In the genomic region with DNA sequence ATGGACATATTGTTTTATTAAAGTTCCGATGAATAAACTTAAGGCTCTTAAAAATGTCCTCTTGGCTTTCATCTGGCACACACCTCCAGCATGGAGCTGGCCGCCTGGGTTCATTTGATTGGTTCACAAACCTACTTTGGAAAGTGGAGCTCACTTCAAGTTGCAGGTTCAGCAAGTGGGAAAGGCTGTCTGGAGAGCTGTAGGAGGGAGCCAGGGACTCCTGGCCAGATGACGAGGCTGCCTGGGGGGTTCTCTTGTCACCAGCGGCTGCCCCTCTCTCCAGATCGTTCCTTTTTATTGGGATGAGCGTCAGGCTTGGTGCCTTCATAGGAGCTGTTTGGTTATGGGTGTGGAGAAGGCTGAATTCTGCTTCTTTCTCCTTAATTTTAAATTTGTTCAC, we compare ENCODE assay signal across 1 cellular context.
TF ChIP-seq lines count a peak whose summit lies in the region.

No MANE protein-coding gene starts in this region.

TF ChIP-seq in GM23338, 12 proteins besides CTCF, POLR2A, EP300 and RAD21:
- TF ChIP-seq, protein P1, sequence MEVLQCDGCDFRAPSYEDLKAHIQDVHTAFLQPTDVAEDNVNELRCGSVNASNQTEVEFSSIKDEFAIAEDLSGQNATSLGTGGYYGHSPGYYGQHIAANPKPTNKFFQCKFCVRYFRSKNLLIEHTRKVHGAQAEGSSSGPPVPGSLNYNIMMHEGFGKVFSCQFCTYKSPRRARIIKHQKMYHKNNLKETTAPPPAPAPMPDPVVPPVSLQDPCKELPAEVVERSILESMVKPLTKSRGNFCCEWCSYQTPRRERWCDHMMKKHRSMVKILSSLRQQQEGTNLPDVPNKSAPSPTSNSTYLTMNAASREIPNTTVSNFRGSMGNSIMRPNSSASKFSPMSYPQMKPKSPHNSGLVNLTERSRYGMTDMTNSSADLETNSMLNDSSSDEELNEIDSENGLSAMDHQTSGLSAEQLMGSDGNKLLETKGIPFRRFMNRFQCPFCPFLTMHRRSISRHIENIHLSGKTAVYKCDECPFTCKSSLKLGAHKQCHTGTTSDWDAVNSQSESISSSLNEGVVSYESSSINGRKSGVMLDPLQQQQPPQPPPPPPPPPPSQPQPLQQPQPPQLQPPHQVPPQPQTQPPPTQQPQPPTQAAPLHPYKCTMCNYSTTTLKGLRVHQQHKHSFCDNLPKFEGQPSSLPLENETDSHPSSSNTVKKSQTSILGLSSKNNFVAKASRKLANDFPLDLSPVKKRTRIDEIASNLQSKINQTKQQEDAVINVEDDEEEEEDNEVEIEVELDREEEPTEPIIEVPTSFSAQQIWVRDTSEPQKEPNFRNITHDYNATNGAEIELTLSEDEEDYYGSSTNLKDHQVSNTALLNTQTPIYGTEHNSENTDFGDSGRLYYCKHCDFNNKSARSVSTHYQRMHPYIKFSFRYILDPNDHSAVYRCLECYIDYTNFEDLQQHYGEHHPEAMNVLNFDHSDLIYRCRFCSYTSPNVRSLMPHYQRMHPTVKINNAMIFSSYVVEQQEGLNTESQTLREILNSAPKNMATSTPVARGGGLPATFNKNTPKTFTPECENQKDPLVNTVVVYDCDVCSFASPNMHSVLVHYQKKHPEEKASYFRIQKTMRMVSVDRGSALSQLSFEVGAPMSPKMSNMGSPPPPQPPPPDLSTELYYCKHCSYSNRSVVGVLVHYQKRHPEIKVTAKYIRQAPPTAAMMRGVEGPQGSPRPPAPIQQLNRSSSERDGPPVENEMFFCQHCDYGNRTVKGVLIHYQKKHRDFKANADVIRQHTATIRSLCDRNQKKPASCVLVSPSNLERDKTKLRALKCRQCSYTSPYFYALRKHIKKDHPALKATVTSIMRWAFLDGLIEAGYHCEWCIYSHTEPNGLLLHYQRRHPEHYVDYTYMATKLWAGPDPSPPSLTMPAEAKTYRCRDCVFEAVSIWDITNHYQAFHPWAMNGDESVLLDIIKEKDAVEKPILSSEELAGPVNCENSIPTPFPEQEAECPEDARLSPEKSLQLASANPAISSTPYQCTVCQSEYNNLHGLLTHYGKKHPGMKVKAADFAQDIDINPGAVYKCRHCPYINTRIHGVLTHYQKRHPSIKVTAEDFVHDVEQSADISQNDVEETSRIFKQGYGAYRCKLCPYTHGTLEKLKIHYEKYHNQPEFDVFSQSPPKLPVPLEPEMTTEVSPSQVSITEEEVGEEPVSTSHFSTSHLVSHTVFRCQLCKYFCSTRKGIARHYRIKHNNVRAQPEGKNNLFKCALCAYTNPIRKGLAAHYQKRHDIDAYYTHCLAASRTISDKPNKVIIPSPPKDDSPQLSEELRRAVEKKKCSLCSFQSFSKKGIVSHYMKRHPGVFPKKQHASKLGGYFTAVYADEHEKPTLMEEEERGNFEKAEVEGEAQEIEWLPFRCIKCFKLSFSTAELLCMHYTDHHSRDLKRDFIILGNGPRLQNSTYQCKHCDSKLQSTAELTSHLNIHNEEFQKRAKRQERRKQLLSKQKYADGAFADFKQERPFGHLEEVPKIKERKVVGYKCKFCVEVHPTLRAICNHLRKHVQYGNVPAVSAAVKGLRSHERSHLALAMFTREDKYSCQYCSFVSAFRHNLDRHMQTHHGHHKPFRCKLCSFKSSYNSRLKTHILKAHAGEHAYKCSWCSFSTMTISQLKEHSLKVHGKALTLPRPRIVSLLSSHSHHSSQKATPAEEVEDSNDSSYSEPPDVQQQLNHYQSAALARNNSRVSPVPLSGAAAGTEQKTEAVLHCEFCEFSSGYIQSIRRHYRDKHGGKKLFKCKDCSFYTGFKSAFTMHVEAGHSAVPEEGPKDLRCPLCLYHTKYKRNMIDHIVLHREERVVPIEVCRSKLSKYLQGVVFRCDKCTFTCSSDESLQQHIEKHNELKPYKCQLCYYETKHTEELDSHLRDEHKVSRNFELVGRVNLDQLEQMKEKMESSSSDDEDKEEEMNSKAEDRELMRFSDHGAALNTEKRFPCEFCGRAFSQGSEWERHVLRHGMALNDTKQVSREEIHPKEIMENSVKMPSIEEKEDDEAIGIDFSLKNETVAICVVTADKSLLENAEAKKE (CRISPR knock-in tag; IDR thresholded peaks at IDR 0.05) = no peak
- TF ChIP-seq ZNF331 (CRISPR knock-in tag; IDR thresholded peaks at IDR 0.05; ENCODE audit: low read depth) = no peak
- no peak; the same call in 1 of the 2 replicates for TF ChIP-seq POLR2AphosphoS5 (IDR thresholded peaks at IDR 0.05; ENCODE audit: low read depth)
- TF ChIP-seq, protein P2, sequence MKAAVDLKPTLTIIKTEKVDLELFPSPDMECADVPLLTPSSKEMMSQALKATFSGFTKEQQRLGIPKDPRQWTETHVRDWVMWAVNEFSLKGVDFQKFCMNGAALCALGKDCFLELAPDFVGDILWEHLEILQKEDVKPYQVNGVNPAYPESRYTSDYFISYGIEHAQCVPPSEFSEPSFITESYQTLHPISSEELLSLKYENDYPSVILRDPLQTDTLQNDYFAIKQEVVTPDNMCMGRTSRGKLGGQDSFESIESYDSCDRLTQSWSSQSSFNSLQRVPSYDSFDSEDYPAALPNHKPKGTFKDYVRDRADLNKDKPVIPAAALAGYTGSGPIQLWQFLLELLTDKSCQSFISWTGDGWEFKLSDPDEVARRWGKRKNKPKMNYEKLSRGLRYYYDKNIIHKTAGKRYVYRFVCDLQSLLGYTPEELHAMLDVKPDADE (IDR thresholded peaks at IDR 0.05) = no peak
- TF ChIP-seq EZH2phosphoT487 (IDR thresholded peaks at IDR 0.05; ENCODE audit: unreplicated experiment) = no peak
- TF ChIP-seq NANOG (IDR thresholded peaks at IDR 0.05; ENCODE audit: borderline replicate concordance) = no peak
- no peak for TF ChIP-seq CREB1 (CRISPR knock-in tag; IDR thresholded peaks at IDR 0.05; ENCODE audit: low read depth)
- TF ChIP-seq JUNB (IDR thresholded peaks at IDR 0.05; ENCODE audit: unreplicated experiment) = no peak
- TF ChIP-seq EZH2 (IDR thresholded peaks at IDR 0.05; ENCODE audit: low read depth, unreplicated experiment) = no peak
- TF ChIP-seq STAT1 (IDR thresholded peaks at IDR 0.05; ENCODE audit: unreplicated experiment) = no peak
- TF ChIP-seq, protein P3, sequence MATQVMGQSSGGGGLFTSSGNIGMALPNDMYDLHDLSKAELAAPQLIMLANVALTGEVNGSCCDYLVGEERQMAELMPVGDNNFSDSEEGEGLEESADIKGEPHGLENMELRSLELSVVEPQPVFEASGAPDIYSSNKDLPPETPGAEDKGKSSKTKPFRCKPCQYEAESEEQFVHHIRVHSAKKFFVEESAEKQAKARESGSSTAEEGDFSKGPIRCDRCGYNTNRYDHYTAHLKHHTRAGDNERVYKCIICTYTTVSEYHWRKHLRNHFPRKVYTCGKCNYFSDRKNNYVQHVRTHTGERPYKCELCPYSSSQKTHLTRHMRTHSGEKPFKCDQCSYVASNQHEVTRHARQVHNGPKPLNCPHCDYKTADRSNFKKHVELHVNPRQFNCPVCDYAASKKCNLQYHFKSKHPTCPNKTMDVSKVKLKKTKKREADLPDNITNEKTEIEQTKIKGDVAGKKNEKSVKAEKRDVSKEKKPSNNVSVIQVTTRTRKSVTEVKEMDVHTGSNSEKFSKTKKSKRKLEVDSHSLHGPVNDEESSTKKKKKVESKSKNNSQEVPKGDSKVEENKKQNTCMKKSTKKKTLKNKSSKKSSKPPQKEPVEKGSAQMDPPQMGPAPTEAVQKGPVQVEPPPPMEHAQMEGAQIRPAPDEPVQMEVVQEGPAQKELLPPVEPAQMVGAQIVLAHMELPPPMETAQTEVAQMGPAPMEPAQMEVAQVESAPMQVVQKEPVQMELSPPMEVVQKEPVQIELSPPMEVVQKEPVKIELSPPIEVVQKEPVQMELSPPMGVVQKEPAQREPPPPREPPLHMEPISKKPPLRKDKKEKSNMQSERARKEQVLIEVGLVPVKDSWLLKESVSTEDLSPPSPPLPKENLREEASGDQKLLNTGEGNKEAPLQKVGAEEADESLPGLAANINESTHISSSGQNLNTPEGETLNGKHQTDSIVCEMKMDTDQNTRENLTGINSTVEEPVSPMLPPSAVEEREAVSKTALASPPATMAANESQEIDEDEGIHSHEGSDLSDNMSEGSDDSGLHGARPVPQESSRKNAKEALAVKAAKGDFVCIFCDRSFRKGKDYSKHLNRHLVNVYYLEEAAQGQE (IDR thresholded peaks at IDR 0.05; ENCODE audit: unreplicated experiment) = no peak
- no peak for TF ChIP-seq ZNF114 (CRISPR knock-in tag; IDR thresholded peaks at IDR 0.05)
